Comparison of ENCODE assay signal across 8 cellular contexts in the genomic region with DNA sequence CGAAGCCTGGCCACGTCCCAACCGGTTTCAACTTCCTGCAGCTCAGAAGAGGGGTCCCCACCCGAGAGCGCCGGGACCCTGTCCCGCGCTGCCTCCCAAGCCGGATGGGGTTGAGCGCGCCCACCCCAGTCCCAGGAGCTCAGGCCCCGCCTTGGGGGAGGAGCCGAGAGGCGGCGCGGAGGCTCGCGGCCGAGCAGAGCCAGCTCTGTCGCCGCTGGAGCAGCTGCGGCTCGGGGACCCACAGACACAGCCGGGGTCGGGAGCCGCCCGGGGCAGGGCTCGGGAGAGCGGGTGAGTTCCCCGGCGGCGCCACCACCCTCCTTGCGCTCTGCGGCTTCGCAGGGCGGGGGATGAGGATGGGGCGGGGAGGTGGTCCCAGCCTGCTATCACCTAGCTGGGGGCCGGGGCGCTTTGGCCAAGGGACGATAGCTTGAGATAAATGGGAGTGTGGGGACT. TPM values are rescaled to one million over a fixed set of nuclear protein-coding genes. Genes with fewer than 3 reads are reported as not detected.
A peak's percentile ranks its signal among the peaks of the same experiment; 100 is the strongest.
DNase-seq lines count a peak whose midpoint lies in the region; ATAC-seq and TF ChIP-seq lines count a peak whose summit lies in the region.

A gene (plus strand): TSS at position 196 of the 456 bp plus-strand sequence. CDS start 30,229 bp downstream, outside the sequence.

- in situ Hi-C loops in mammary epithelial cell (cut with MboI; ENCODE audit: low sequenced_read_pairs in 2 of 2), result no loop called here

- peak within 1 kb of the TSS; percentile 72 for H3K4me3 ChIP-seq in HUES64 (ENCODE audit: low read length)
- H3K4me3 ChIP-seq in WERI-Rb-1 (ENCODE audit: low read depth, low read length), result peak within 1 kb of the TSS; percentile 72
- peak within 1 kb of the TSS in 2 of 3 experiments; percentile 12 to 16 for H3K4me3 ChIP-seq in mammary epithelial cell (replicated peaks in 1 of 3; ENCODE audit: insufficient read depth in 1 of 3, low read depth in 2 of 3, low read length in 3 of 3)

- peak within 1 kb of the TSS; percentile 63 for H3K9ac ChIP-seq in HUES64 (ENCODE audit: low read depth, low read length)
- H3K9ac ChIP-seq in mammary epithelial cell (ENCODE audit: insufficient read depth, low read length), result no peak within 1 kb of the TSS

- ATAC-seq in GM19397 (IDR thresholded peaks at IDR 0.05; ENCODE audit: unreplicated experiment), result peak; percentile 53

- H3K27me3 ChIP-seq in HUES64 (ENCODE audit: insufficient read depth, low read length) (peaks cover 30% of the 10 kb centered on the region), WERI-Rb-1 (ENCODE audit: insufficient read depth, low read depth, severe bottlenecking) (peaks cover 7% of the 10 kb centered on the region), mammary epithelial cell (ENCODE audit: insufficient read depth, low read length) (peaks cover 22% of the 10 kb centered on the region)

- peak within 1 kb of the TSS; percentile 70 for H3K4me2 ChIP-seq in mammary epithelial cell (ENCODE audit: insufficient read depth, low read depth, low read length)

- peak; percentile 68 for DNase-seq in AG20443 (ENCODE audit: low spot score)
- DNase-seq in WERI-Rb-1, result peak; percentile 47
- no peak for DNase-seq in mammary epithelial cell
- DNase-seq in left kidney (ENCODE audit: low read depth, low spot score), result peak; percentile 83
- DNase-seq in stimulated activated CD4-positive, alpha-beta T cell treated with anti-CD3 and anti-CD28 coated beads, Interleukin-1b, Interleukin-23, amount 100 ng/mL, for 24 hours (ENCODE audit: low read depth in 4 of 4, low spot score in 1 of 4), result peak; percentile 35 to 74 (median 61)
- DNase-seq in NCI-H1436 (lab: John Stamatoyannopoulos, UW), result no peak

- peaks cover 14% of the 10 kb centered on the region for H3K4me1 ChIP-seq in HUES64 (ENCODE audit: insufficient read depth, low read length)
- H3K4me1 ChIP-seq in mammary epithelial cell (ENCODE audit: insufficient read depth, low read length), result peaks cover 4% of the 10 kb centered on the region

- peak within 1 kb of the TSS; percentile 52 for H2AFZ ChIP-seq in mammary epithelial cell (ENCODE audit: low read depth, low read length)

- no peaks in the 10 kb centered on the region for H3K36me3 ChIP-seq in HUES64 (ENCODE audit: insufficient read depth, low read length)
- no peaks in the 10 kb centered on the region for H3K36me3 ChIP-seq in WERI-Rb-1
- H3K36me3 ChIP-seq in mammary epithelial cell (ENCODE audit: insufficient read depth, low read length), result no peaks in the 10 kb centered on the region

- H3K27ac ChIP-seq in HUES64 (ENCODE audit: low read depth, low read length) (peak within 1 kb of the TSS; percentile 97), WERI-Rb-1 (no peak within 1 kb of the TSS), mammary epithelial cell (ENCODE audit: insufficient read depth, low read depth, low read length) (no peak within 1 kb of the TSS)

- under 1% methylated on average over 40 of the region's 40 CpGs for WGBS in HUES64
- WGBS in mammary epithelial cell (ENCODE audit: low coverage, missing lambda C conversion rate), result 13% methylated on average over 6 of the region's 40 CpGs

- no peaks in the 10 kb centered on the region for H4K20me1 ChIP-seq in mammary epithelial cell (ENCODE audit: insufficient read depth, low read length)

- intact Hi-C loops in mammary epithelial cell (cut with micrococcal nuclease), result no loop called here

- TF ChIP-seq CTCF in WERI-Rb-1 (IDR thresholded peaks at IDR 0.05; ENCODE audit: low read depth, low read length) (no peak), mammary epithelial cell (conservative IDR thresholded peaks at IDR 0.05 in 1 of 2, IDR thresholded peaks at IDR 0.05 in 1 of 2; ENCODE audit: extremely low read depth in 1 of 2, insufficient read depth in 1 of 2, low read depth in 1 of 2, low read length in 2 of 2) (no peak)

- no TSS peak for BruUV-seq in mammary epithelial cell (replicated peaks; lab: Mats Ljungman, UMichigan)

- H3K9me3 ChIP-seq in HUES64 (ENCODE audit: insufficient read depth, low read depth, low read length) (no peaks in the 10 kb centered on the region), WERI-Rb-1 (ENCODE audit: severe bottlenecking) (no peaks in the 10 kb centered on the region), mammary epithelial cell (replicated peaks; ENCODE audit: insufficient read depth, low read length) (no peaks in the 10 kb centered on the region)

- dilution Hi-C loops in mammary epithelial cell (cut with HindIII; ENCODE audit: low sequenced_read_pairs), result loop anchor here (5.0 kb wide), 1 partner anchor 102 kb away; no protein-coding TSS in a partner anchor

- CTCF ChIA-PET in mammary epithelial cell (lab: Charles Lee; ENCODE audit: low non-redundant PET), result no interaction called here

- no peaks in the 10 kb centered on the region for H3K79me2 ChIP-seq in mammary epithelial cell (ENCODE audit: insufficient read depth, low read length)

RNA-seq across cellular contexts. Expression of the gene that starts here (rescaled TPM):
- polyA plus RNA-seq in HUES64 (2013, experiment 1 of 2), result 4.2 TPM
- 4.4 TPM for polyA plus RNA-seq in HUES64 (2013, experiment 2 of 2)
- total RNA-seq in mammary epithelial cell, result under 1 TPM in 1 of 2 donors, not detected in 1; under 0.01 TPM
- polyA plus RNA-seq in mammary epithelial cell, result not detected
- polyA minus RNA-seq in mammary epithelial cell, result not detected

Comparison
In these comparisons a context has a peak if more than half of its experiments do, and no peak if none do; other contexts are left out.
1. DNase-seq: peak in AG20443 (single experiment), WERI-Rb-1 (single experiment), left kidney (single experiment) and stimulated activated CD4-positive, alpha-beta T cell treated with anti-CD3 and anti-CD28 coated beads, Interleukin-1b, Interleukin-23, amount 100 ng/mL, for 24 hours (4 of 4); none in mammary epithelial cell (single experiment) and NCI-H1436 (single experiment).
2. H3K4me3 ChIP-seq: peak in every context shown above with its lines; median percentile 72 in HUES64; 72 in WERI-Rb-1; 14 in mammary epithelial cell.